ENCODE assay signal across 18 cellular contexts in the genomic region with DNA sequence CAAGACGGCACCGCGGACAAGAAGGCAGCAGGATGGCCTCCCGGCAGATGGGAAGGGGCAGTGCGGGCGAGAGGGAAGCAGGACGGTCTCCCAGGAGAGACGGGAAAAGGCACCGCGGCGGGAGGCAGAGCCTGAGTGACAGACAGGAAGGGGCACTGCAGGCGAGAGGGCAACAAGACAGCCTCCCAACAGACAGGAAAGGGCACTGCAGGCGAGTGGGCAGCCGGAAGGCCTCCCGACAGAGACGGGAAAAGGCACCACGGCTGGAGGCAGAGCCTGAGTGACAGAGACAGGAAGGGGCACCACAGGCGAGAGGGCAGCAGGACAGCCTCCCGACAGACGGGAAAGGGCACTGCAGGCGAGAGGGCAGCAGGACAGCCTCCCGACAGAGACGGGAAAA.
"Had no signal": no experiment of that assay in that cellular context is flagged by ENCODE, and none has a peak within 500 bp of the region (broad histone marks: within the 10 kb centered on the region; RNA-seq: fewer than 3 reads in every experiment).

No MANE protein-coding gene starts in this region.

- DNase-seq: activated CD4-positive, alpha-beta T cell treated with anti-CD3 and anti-CD28 coated beads for 4 hours; activated CD8-positive, alpha-beta memory T cell treated with anti-CD3 and anti-CD28 coated beads, Interleukin-2, amount 10 ng/mL, durations not matched to agents 7 days and 5 days; activated naive CD4-positive, alpha-beta T cell; amygdala; cerebellar nuclear complex; esophagus squamous epithelium; foreskin fibroblast; head of caudate nucleus; retina; SJCRH30; stimulated activated CD4-positive, alpha-beta T cell treated with anti-CD3 and anti-CD28 coated beads, Interleukin-4, amount 100 ng/mL, for 4 hours; stimulated activated naive CD8-positive, alpha-beta T cell treated with anti-CD3 and anti-CD28 coated beads, Interleukin-15, amount 100 ng/mL, for 72 hours; T1000; testis; upper lobe of right lung had no signal

- H3K9me3 ChIP-seq: esophagus squamous epithelium, SJCRH30, testis, upper lobe of right lung had no signal

- H3K27me3 Mint-ChIP-seq: activated CD8-positive, alpha-beta memory T cell treated with anti-CD3 and anti-CD28 coated beads, Interleukin-2, amount 10 ng/mL, durations not matched to agents 7 days and 5 days; brain; stimulated activated naive CD8-positive, alpha-beta T cell treated with anti-CD3 and anti-CD28 coated beads, Interleukin-15, amount 100 ng/mL, for 72 hours had no signal

- H3K27ac ChIP-seq: SJCRH30, skin epidermis, testis, upper lobe of right lung, VCaP had no signal

- H3K4me3 ChIP-seq: esophagus squamous epithelium, SJCRH30, skin epidermis, testis, upper lobe of right lung had no signal

- H3K4me1 ChIP-seq: SJCRH30, testis had no signal

- H3K27me3 ChIP-seq: esophagus squamous epithelium, SJCRH30, testis, upper lobe of right lung had no signal

- H3K4me3 Mint-ChIP-seq: activated CD8-positive, alpha-beta memory T cell treated with anti-CD3 and anti-CD28 coated beads, Interleukin-2, amount 10 ng/mL, durations not matched to agents 7 days and 5 days; brain; stimulated activated naive CD8-positive, alpha-beta T cell treated with anti-CD3 and anti-CD28 coated beads, Interleukin-15, amount 100 ng/mL, for 72 hours had no signal

- H3K9me3 Mint-ChIP-seq: brain; stimulated activated naive CD8-positive, alpha-beta T cell treated with anti-CD3 and anti-CD28 coated beads, Interleukin-15, amount 100 ng/mL, for 72 hours had no signal

- H3K27ac Mint-ChIP-seq: activated CD8-positive, alpha-beta memory T cell treated with anti-CD3 and anti-CD28 coated beads, Interleukin-2, amount 10 ng/mL, durations not matched to agents 7 days and 5 days; brain had no signal

- ATAC-seq: activated CD8-positive, alpha-beta memory T cell treated with anti-CD3 and anti-CD28 coated beads, Interleukin-2, amount 10 ng/mL, durations not matched to agents 7 days and 5 days; stimulated activated naive CD8-positive, alpha-beta T cell treated with anti-CD3 and anti-CD28 coated beads, Interleukin-15, amount 100 ng/mL, for 72 hours; upper lobe of right lung had no signal
